8 cellular contexts compared by ENCODE assay signal in genomic region chr16:15090663-15091269, GRCh38. TPM values are rescaled to one million over a fixed set of nuclear protein-coding genes. Genes with fewer than 3 reads are reported as not detected.
DNase-seq lines count a peak whose midpoint lies in the region; ATAC-seq, FAIRE-seq and TF ChIP-seq lines count a peak whose summit lies in the region.
"Not testable (repeated sequence)": the region's sequence is repeated elsewhere in the genome, so short reads cannot be mapped to it uniquely, and the experiment has no call there.

No MANE protein-coding gene starts in this region.

- TF ChIP-seq POLR2A in GM12878 (IDR thresholded peaks at IDR 0.05; ENCODE audit: low read depth, low read length); HepG2 (IDR thresholded peaks at IDR 0.05; ENCODE audit: insufficient read depth in 1 of 2, low read depth in 2 of 2, low read length in 2 of 2): not testable (repeated sequence)

- TF ChIP-seq RAD21 in GM12878 (IDR thresholded peaks at IDR 0.05; ENCODE audit: insufficient read depth, low read depth, low read length): peak; percentile 12; the same call in 1 of the 2 replicates
- TF ChIP-seq RAD21 in HepG2 (CRISPR knock-in tag; IDR thresholded peaks at IDR 0.05): not testable (repeated sequence)

- in situ Hi-C loops in GM23248 (cut with MboI); HepG2 (cut with HindIII; ENCODE audit: extremely low pct_ligation_motif_present, low pct_unique_long_range_greater_than_20kb): not testable (repeated sequence)
- in situ Hi-C loops in GM12878 (cut with MboI): loop anchor here (25.0 kb wide), 1 partner anchor 453 kb away; the partner anchor contains the start of genes BFAR and PARN

- RAD21 ChIA-PET in GM12878 (lab: Charles Lee; ENCODE audit: unreplicated experiment): not testable (repeated sequence)

- not testable (repeated sequence) for H3K4me3 Mint-ChIP-seq in activated CD8-positive, alpha-beta T cell treated with anti-CD3 and anti-CD28 coated beads for 36 hours; endodermal cell
- peak overlapping the region; percentile 68 for H3K4me3 Mint-ChIP-seq in neural crest cell

- not testable (repeated sequence) for H4K20me1 ChIP-seq in GM23248 (ENCODE audit: insufficient read depth); PC-3 (ENCODE audit: low read length); GM12878 (ENCODE audit: control insufficient read depth, insufficient read depth); HepG2 (ENCODE audit: insufficient read depth, low read length)

- SMC1A ChIA-PET in GM12878 (lab: Charles Lee; ENCODE audit: uncharacterized antibody, unreplicated experiment): not testable (repeated sequence)

- H3K9me3 ChIP-seq in BE2C; GM23248 (ENCODE audit: low read depth); PC-3 (ENCODE audit: low read length); GM12878 (replicated peaks; ENCODE audit: control insufficient read depth, insufficient read depth, low read length); endodermal cell (ENCODE audit: control insufficient read depth, low read length); HepG2 (ENCODE audit: low read length): not testable (repeated sequence)

- TF ChIP-seq CTCF in BE2C (IDR thresholded peaks at IDR 0.05; ENCODE audit: low read depth, low read length): peak; percentile 29
- 0 out of 2 replicates have a peak, but pooled peaks have one; percentile 21 for TF ChIP-seq CTCF in PC-3 (conservative IDR thresholded peaks at IDR 0.05; ENCODE audit: low read depth, low read length)
- TF ChIP-seq CTCF in activated CD8-positive, alpha-beta T cell treated with anti-CD3 and anti-CD28 coated beads for 36 hours (IDR thresholded peaks at IDR 0.05); neural crest cell (conservative IDR thresholded peaks at IDR 0.05): not testable (repeated sequence)
- peak in 1 of 3 experiments; percentile 12; a peak in 1 of 6 replicates for TF ChIP-seq CTCF in GM12878 (IDR thresholded peaks at IDR 0.05 in 2 of 3, conservative IDR thresholded peaks at IDR 0.05 in 1 of 3; ENCODE audit: control insufficient read depth in 2 of 3, extremely low read depth in 1 of 3, insufficient read depth in 1 of 3, low read depth in 3 of 3, low read length in 3 of 3)
- TF ChIP-seq CTCF in endodermal cell (conservative IDR thresholded peaks at IDR 0.05): peak; percentile 41
- peak; percentile 51 for TF ChIP-seq CTCF in HepG2 (CRISPR knock-in tag; IDR thresholded peaks at IDR 0.05)

- not testable (repeated sequence) for H3K36me3 Mint-ChIP-seq in activated CD8-positive, alpha-beta T cell treated with anti-CD3 and anti-CD28 coated beads for 36 hours (ENCODE audit: low read depth); neural crest cell (ENCODE audit: low read depth)
- peaks cover 23% of the 10 kb centered on the region for H3K36me3 Mint-ChIP-seq in endodermal cell (ENCODE audit: low read depth)

- H2AFZ ChIP-seq in GM23248; PC-3 (ENCODE audit: low read length); GM12878 (ENCODE audit: control insufficient read depth, low read depth, low read length); HepG2 (ENCODE audit: low read length): not testable (repeated sequence)

- H3K79me2 ChIP-seq in GM23248 (ENCODE audit: insufficient read depth) (peaks cover 56% of the 10 kb centered on the region), PC-3 (ENCODE audit: low read length) (peaks cover 20% of the 10 kb centered on the region), GM12878 (ENCODE audit: control insufficient read depth, insufficient read depth, low read length) (peaks cover 19% of the 10 kb centered on the region), HepG2 (ENCODE audit: insufficient read depth, low read length) (peaks cover 22% of the 10 kb centered on the region)

- POLR2A ChIA-PET in PC-3 (lab: Charles Lee; ENCODE audit: unreplicated experiment); activated CD8-positive, alpha-beta T cell treated with anti-CD3 and anti-CD28 coated beads for 36 hours (lab: Charles Lee); GM12878 (lab: Charles Lee); HepG2 (lab: Yijun Ruan, JAX): not testable (repeated sequence)

- H3K27me3 ChIP-seq in BE2C; GM23248 (replicated peaks; ENCODE audit: insufficient read depth); PC-3 (ENCODE audit: low read length); GM12878 (replicated peaks in 1 of 2; ENCODE audit: control insufficient read depth in 2 of 2, insufficient read depth in 2 of 2, low read length in 1 of 2); endodermal cell (ENCODE audit: control insufficient read depth, insufficient read depth, low read length, poor library complexity, severe bottlenecking); HepG2 (ENCODE audit: control insufficient read depth in 1 of 2, insufficient read depth in 2 of 2, low read length in 2 of 2): not testable (repeated sequence)

- 60 to 70% methylated on average over 1 of the region's 1 CpG for WGBS in GM23248 (ENCODE audit: low coverage in 1 of 2, low lambda C conversion rate in 2 of 2, missing lambda C conversion rate in 2 of 2), 2 experiments
- 100% methylated on average over 1 of the region's 1 CpG for WGBS in GM12878 (ENCODE audit: insufficient coverage, insufficient replicate concordance, low lambda C conversion rate, missing lambda C conversion rate)
- WGBS in endodermal cell (ENCODE audit: insufficient coverage in 1 of 2, insufficient read length in 1 of 2), 2 experiments: 88 to 100% methylated on average over 1 of the region's 1 CpG
- 99% methylated on average over 1 of the region's 1 CpG for WGBS in HepG2 (ENCODE audit: low lambda C conversion rate)

- H3K9me2 ChIP-seq in GM23248 (ENCODE audit: insufficient read depth); PC-3 (replicated peaks; ENCODE audit: low read length): not testable (repeated sequence)

- peak overlapping the region; percentile 38 for H3K27ac Mint-ChIP-seq in activated CD8-positive, alpha-beta T cell treated with anti-CD3 and anti-CD28 coated beads for 36 hours
- H3K27ac Mint-ChIP-seq in endodermal cell; neural crest cell (ENCODE audit: unreplicated experiment): not testable (repeated sequence)

- not testable (repeated sequence) for FAIRE-seq in GM12878 (lab: Jason Lieb, UNC); HepG2 (lab: Jason Lieb, UNC)

- not testable (repeated sequence) for H3K4me1 ChIP-seq in BE2C; GM23248 (ENCODE audit: insufficient read depth); PC-3 (ENCODE audit: insufficient read depth, low read length); GM12878 (ENCODE audit: control insufficient read depth, insufficient read depth, low read length); endodermal cell (ENCODE audit: control insufficient read depth, insufficient read depth, low read length)
- H3K4me1 ChIP-seq in HepG2 (ENCODE audit: insufficient read depth, low read length): peaks cover 29% of the 10 kb centered on the region

- H3K4me2 ChIP-seq in GM23248 (ENCODE audit: unreplicated experiment); PC-3 (ENCODE audit: low read length); GM12878 (ENCODE audit: control insufficient read depth, insufficient read depth); HepG2 (ENCODE audit: low read depth, low read length): not testable (repeated sequence)

- not testable (repeated sequence) for DNase-seq in BE2C; PC-3; activated CD8-positive, alpha-beta T cell treated with anti-CD3 and anti-CD28 coated beads for 36 hours; GM12878 (ENCODE audit: low read depth, low spot score); endodermal cell; HepG2 (ENCODE audit: low spot score); neural crest cell (ENCODE audit: low read depth, low spot score)
- DNase-seq in GM23248: peak; percentile 4

- CTCF ChIA-PET in PC-3 (lab: Charles Lee); activated CD8-positive, alpha-beta T cell treated with anti-CD3 and anti-CD28 coated beads for 36 hours (lab: Charles Lee); GM12878 (lab: Yijun Ruan, JAX); HepG2 (lab: Yijun Ruan, JAX; ENCODE audit: low intra/inter-chr PET ratio, low total read pairs): not testable (repeated sequence)

- not testable (repeated sequence) for H3K4me3 ChIP-seq in BE2C (ENCODE audit: low read depth, low read length); GM23248; PC-3 (ENCODE audit: low read length); GM12878; endodermal cell (ENCODE audit: low read length); HepG2 (replicated peaks in 1 of 3; ENCODE audit: insufficient read depth in 1 of 3, low read depth in 2 of 3, low read length in 3 of 3)

- H3K27me3 Mint-ChIP-seq in activated CD8-positive, alpha-beta T cell treated with anti-CD3 and anti-CD28 coated beads for 36 hours; endodermal cell (ENCODE audit: insufficient read depth); neural crest cell (ENCODE audit: low read depth): not testable (repeated sequence)

- not testable (repeated sequence) for TF ChIP-seq EP300 in GM12878 (IDR thresholded peaks at IDR 0.05; ENCODE audit: borderline replicate concordance in 1 of 2, control insufficient read depth in 1 of 2, low read depth in 2 of 2, low read length in 2 of 2); HepG2 (IDR thresholded peaks at IDR 0.05; ENCODE audit: low read depth in 2 of 2, low read length in 2 of 2); HepG2 (CRISPR knock-in tag; IDR thresholded peaks at IDR 0.05; ENCODE audit: borderline replicate concordance)

- not testable (repeated sequence) for H3K36me3 ChIP-seq in BE2C; PC-3 (ENCODE audit: low read depth, low read length); GM12878 (ENCODE audit: control insufficient read depth in 2 of 2, insufficient read depth in 2 of 2, low read length in 1 of 2)
- H3K36me3 ChIP-seq in GM23248 (ENCODE audit: low read depth) (peaks cover 18% of the 10 kb centered on the region), endodermal cell (ENCODE audit: control insufficient read depth, insufficient read depth, low read length) (peaks cover 12% of the 10 kb centered on the region), HepG2 (replicated peaks in 1 of 2; ENCODE audit: control insufficient read depth in 1 of 2, insufficient read depth in 2 of 2, low read length in 2 of 2) (peaks cover 12 to 44% of the 10 kb centered on the region in 2 experiments)

- H3K27ac ChIP-seq in GM23248; PC-3 (ENCODE audit: low read length); GM12878 (ENCODE audit: control insufficient read depth, insufficient read depth); endodermal cell (ENCODE audit: low read depth, low read length); HepG2 (ENCODE audit: extremely low read length, insufficient read depth, low read length): not testable (repeated sequence)

- intact Hi-C loops in PC-3 (cut with micrococcal nuclease); activated CD8-positive, alpha-beta T cell treated with anti-CD3 and anti-CD28 coated beads for 36 hours (cut with micrococcal nuclease); GM12878 (cut with micrococcal nuclease; ENCODE audit: unreplicated experiment); HepG2 (cut with micrococcal nuclease; ENCODE audit: unreplicated experiment): not testable (repeated sequence)

- BruUV-seq in PC-3 (replicated peaks; lab: Mats Ljungman, UMichigan); GM12878 (replicated peaks; lab: Mats Ljungman, UMichigan); HepG2 (replicated peaks; lab: Mats Ljungman, UMichigan): not testable (repeated sequence)

- H3K9ac ChIP-seq in GM23248; PC-3 (ENCODE audit: low read length); GM12878 (ENCODE audit: control insufficient read depth, insufficient read depth, low read length); endodermal cell (ENCODE audit: extremely low read depth, low read length, poor library complexity, severe bottlenecking); HepG2 (ENCODE audit: insufficient read depth, low read depth, low read length): not testable (repeated sequence)

- H3F3A ChIP-seq in GM23248 (ENCODE audit: insufficient read depth); PC-3 (ENCODE audit: low read length, unreplicated experiment): not testable (repeated sequence)

- peaks cover 23% of the 10 kb centered on the region for H3K4me1 Mint-ChIP-seq in activated CD8-positive, alpha-beta T cell treated with anti-CD3 and anti-CD28 coated beads for 36 hours (ENCODE audit: low read depth)
- not testable (repeated sequence) for H3K4me1 Mint-ChIP-seq in endodermal cell
- peaks cover 20% of the 10 kb centered on the region for H3K4me1 Mint-ChIP-seq in neural crest cell

- H3K9me3 Mint-ChIP-seq in activated CD8-positive, alpha-beta T cell treated with anti-CD3 and anti-CD28 coated beads for 36 hours; endodermal cell; neural crest cell: not testable (repeated sequence)

- not testable (repeated sequence) for ATAC-seq in PC-3, HepG2
- peak; percentile 13 for ATAC-seq in activated CD8-positive, alpha-beta T cell treated with anti-CD3 and anti-CD28 coated beads for 36 hours
- ATAC-seq in GM12878: peak; percentile 28

RNA-seq across cellular contexts. Expression of gene RRN3, which starts 3.3 kb away (rescaled TPM):
- 118 TPM for polyA plus RNA-seq in BE2C (2012; ENCODE audit: insufficient read depth, insufficient read length, low read depth)
- 36.2 and 40.3 TPM in 2 replicates for total RNA-seq in GM23248 (2014; rRNA removed; shearing (Covaris generic))
- polyA plus RNA-seq in GM23248 (2016; fragmentation: Nextera tagmentation; extraction: Ambion mirVana) (24.8 and 24.9 TPM in 2 replicates), GM12878 (2011; rRNA removed) (55.5 and 78.5 TPM in 2 replicates), GM12878 (2014; fragmentation: Illumina TruSeq; extraction: Trizol) (34.5 and 39.9 TPM in 2 replicates), GM12878 (2014; fragmentation: Nextera tagmentation; extraction: Ambion mirVana) (10 to 100 TPM; 21.9 to 24.3 TPM), GM12878 (2014; rRNA removed) (28.0 and 30.9 TPM in 2 replicates), GM12878 (2016; fragmentation: Nextera tagmentation; extraction: Ambion mirVana) (10 to 100 TPM; 39.2 to 41.3 TPM), HepG2 (2011; rRNA removed) (43.5 and 45.8 TPM in 2 replicates)
- total RNA-seq in PC-3 (2014; rRNA removed) (29.9 and 35.3 TPM in 2 replicates), GM12878 (2014; rRNA removed) (31.9 and 39.0 TPM in 2 replicates), GM12878 (2014; rRNA removed; fragmentation: Illumina TruSeq; extraction: Trizol) (36.8 and 37.1 TPM in 2 replicates), GM12878 (2021) (27.5 and 29.4 TPM in 2 replicates), endodermal cell (10 to 100 TPM; 28.6 to 30.6 TPM), HepG2 (2016; rRNA removed; fragmentation: Illumina TruSeq; extraction: Trizol) (67.0 and 101 TPM in 2 replicates), neural crest cell (30.7 and 31.8 TPM in 2 replicates)
- total RNA-seq in activated CD8-positive, alpha-beta T cell treated with anti-CD3 and anti-CD28 coated beads for 36 hours: 10 to 100 TPM; 30.3 to 33.0 TPM
- 51.7 and 57.2 TPM in 2 replicates for total RNA-seq in GM12878 (2013; cell fraction: nucleolus; rRNA removed)
- polyA plus RNA-seq in GM12878 (2011; ENCODE audit: low read depth): 20.0 TPM
- polyA plus RNA-seq in GM12878 (2011; cell fraction: cytosol; rRNA removed): 24.6 and 27.4 TPM in 2 replicates
- 22.2 and 27.3 TPM in 2 replicates for polyA plus RNA-seq in GM12878 (2011; cell fraction: nucleus; rRNA removed)
- polyA plus RNA-seq in GM12878 (2012): 19.2 and 21.0 TPM in 2 replicates
- 45.0 and 63.0 TPM in 2 replicates for polyA minus RNA-seq in GM12878 (2011; rRNA and poly(A)+ RNA removed)
- 13.9 and 20.7 TPM in 2 replicates for polyA minus RNA-seq in GM12878 (2011; cell fraction: cytosol; rRNA and poly(A)+ RNA removed)
- polyA minus RNA-seq in GM12878 (2011; cell fraction: nucleus; rRNA and poly(A)+ RNA removed): 8.1 and 10.9 TPM in 2 replicates
- 27.4 TPM for polyA plus RNA-seq in endodermal cell (2013, experiment 1 of 2)
- 25.0 TPM for polyA plus RNA-seq in endodermal cell (2013, experiment 2 of 2)
- total RNA-seq in HepG2 (2016; cell fraction: cytosol; rRNA removed; fragmentation: Illumina TruSeq; extraction: Trizol; ENCODE audit: low read depth): 4.5 and 7.2 TPM in 2 replicates
- total RNA-seq in HepG2 (2016; cell fraction: insoluble cytoplasmic fraction; rRNA removed; fragmentation: Illumina TruSeq; extraction: Trizol): 66.8 and 102 TPM in 2 replicates
- total RNA-seq in HepG2 (2016; cell fraction: membrane; rRNA removed; fragmentation: Illumina TruSeq; extraction: Trizol): 13.9 and 15.7 TPM in 2 replicates
- total RNA-seq in HepG2 (2016; cell fraction: nucleus; rRNA removed; fragmentation: Illumina TruSeq; extraction: Trizol): 48.4 and 52.4 TPM in 2 replicates
- polyA plus RNA-seq in HepG2 (2011; cell fraction: cytosol; rRNA removed): 20.4 and 34.2 TPM in 2 replicates
- polyA plus RNA-seq in HepG2 (2011; cell fraction: nucleus; rRNA removed): 25.0 and 25.7 TPM in 2 replicates
- polyA plus RNA-seq in HepG2 (2012): 38.3 and 41.0 TPM in 2 replicates
- polyA plus RNA-seq in HepG2 (2016; cell fraction: cytosol; fragmentation: Illumina TruSeq; extraction: Trizol; ENCODE audit: low read depth): 1.9 and 2.1 TPM in 2 replicates
- polyA plus RNA-seq in HepG2 (2016; cell fraction: insoluble cytoplasmic fraction; fragmentation: Illumina TruSeq; extraction: Trizol; ENCODE audit: low read depth): 73.5 and 79.0 TPM in 2 replicates
- polyA plus RNA-seq in HepG2 (2016; cell fraction: membrane; fragmentation: Illumina TruSeq; extraction: Trizol; ENCODE audit: low read depth): 5.8 and 6.6 TPM in 2 replicates
- polyA plus RNA-seq in HepG2 (2016; cell fraction: nucleus; fragmentation: Illumina TruSeq; extraction: Trizol; ENCODE audit: insufficient read depth, low read depth): 64.5 and 64.7 TPM in 2 replicates
- polyA minus RNA-seq in HepG2 (2011; rRNA and poly(A)+ RNA removed; ENCODE audit: low replicate concordance): 42.6 and 47.9 TPM in 2 replicates
- polyA minus RNA-seq in HepG2 (2011; cell fraction: cytosol; rRNA and poly(A)+ RNA removed): 36.9 and 45.0 TPM in 2 replicates
- 42.0 and 45.3 TPM in 2 replicates for polyA minus RNA-seq in HepG2 (2011; cell fraction: nucleus; rRNA and poly(A)+ RNA removed)

RNA-seq across cellular contexts. Expression of gene NTAN1, which starts 34.9 kb away (rescaled TPM):
- 6.4 TPM for polyA plus RNA-seq in BE2C (2012; ENCODE audit: insufficient read depth, insufficient read length, low read depth)
- total RNA-seq in GM23248 (2014; rRNA removed; shearing (Covaris generic)): 61.2 and 71.3 TPM in 2 replicates
- polyA plus RNA-seq in GM23248 (2016; fragmentation: Nextera tagmentation; extraction: Ambion mirVana) (108 and 112 TPM in 2 replicates), GM12878 (2011; rRNA removed) (86.8 and 115 TPM in 2 replicates), GM12878 (2014; fragmentation: Illumina TruSeq; extraction: Trizol) (51.5 and 69.9 TPM in 2 replicates), GM12878 (2014; fragmentation: Nextera tagmentation; extraction: Ambion mirVana) (10 to 100 TPM; 12.7 to 17.7 TPM), GM12878 (2014; rRNA removed) (43.7 and 50.0 TPM in 2 replicates), GM12878 (2016; fragmentation: Nextera tagmentation; extraction: Ambion mirVana) (10 to 100 TPM; 50.6 to 55.8 TPM), HepG2 (2011; rRNA removed) (103 and 135 TPM in 2 replicates)
- total RNA-seq in PC-3 (2014; rRNA removed) (23.8 and 32.0 TPM in 2 replicates), GM12878 (2014; rRNA removed) (29.8 and 35.4 TPM in 2 replicates), GM12878 (2014; rRNA removed; fragmentation: Illumina TruSeq; extraction: Trizol) (39.2 and 42.5 TPM in 2 replicates), GM12878 (2021) (28.6 and 30.3 TPM in 2 replicates), endodermal cell (10 to 100 TPM; 47.2 to 57.3 TPM), HepG2 (2016; rRNA removed; fragmentation: Illumina TruSeq; extraction: Trizol) (41.8 and 58.3 TPM in 2 replicates), neural crest cell (32.0 and 34.4 TPM in 2 replicates)
- 10 to 100 TPM; 34.9 to 37.7 TPM for total RNA-seq in activated CD8-positive, alpha-beta T cell treated with anti-CD3 and anti-CD28 coated beads for 36 hours
- 15.5 and 19.0 TPM in 2 replicates for total RNA-seq in GM12878 (2013; cell fraction: nucleolus; rRNA removed)
- polyA plus RNA-seq in GM12878 (2011; ENCODE audit: low read depth): 37.7 TPM
- 56.8 and 58.3 TPM in 2 replicates for polyA plus RNA-seq in GM12878 (2011; cell fraction: cytosol; rRNA removed)
- polyA plus RNA-seq in GM12878 (2011; cell fraction: nucleus; rRNA removed): 32.9 and 46.7 TPM in 2 replicates
- 32.4 and 43.3 TPM in 2 replicates for polyA plus RNA-seq in GM12878 (2012)
- polyA minus RNA-seq in GM12878 (2011; rRNA and poly(A)+ RNA removed): 57.1 and 65.8 TPM in 2 replicates
- polyA minus RNA-seq in GM12878 (2011; cell fraction: cytosol; rRNA and poly(A)+ RNA removed): 18.3 and 32.1 TPM in 2 replicates
- polyA minus RNA-seq in GM12878 (2011; cell fraction: nucleus; rRNA and poly(A)+ RNA removed): 10.5 and 22.0 TPM in 2 replicates
- polyA plus RNA-seq in endodermal cell (2013, experiment 1 of 2): 55.9 TPM
- polyA plus RNA-seq in endodermal cell (2013, experiment 2 of 2): 51.5 TPM
- 386 and 399 TPM in 2 replicates for total RNA-seq in HepG2 (2016; cell fraction: cytosol; rRNA removed; fragmentation: Illumina TruSeq; extraction: Trizol; ENCODE audit: low read depth)
- total RNA-seq in HepG2 (2016; cell fraction: insoluble cytoplasmic fraction; rRNA removed; fragmentation: Illumina TruSeq; extraction: Trizol): 38.1 and 61.2 TPM in 2 replicates
- 288 and 302 TPM in 2 replicates for total RNA-seq in HepG2 (2016; cell fraction: membrane; rRNA removed; fragmentation: Illumina TruSeq; extraction: Trizol)
- total RNA-seq in HepG2 (2016; cell fraction: nucleus; rRNA removed; fragmentation: Illumina TruSeq; extraction: Trizol): 23.6 and 28.1 TPM in 2 replicates
- polyA plus RNA-seq in HepG2 (2011; cell fraction: cytosol; rRNA removed): 76.3 and 86.4 TPM in 2 replicates
- 51.6 and 57.1 TPM in 2 replicates for polyA plus RNA-seq in HepG2 (2011; cell fraction: nucleus; rRNA removed)
- 58.2 and 65.1 TPM in 2 replicates for polyA plus RNA-seq in HepG2 (2012)
- 580 and 583 TPM in 2 replicates for polyA plus RNA-seq in HepG2 (2016; cell fraction: cytosol; fragmentation: Illumina TruSeq; extraction: Trizol; ENCODE audit: low read depth)
- polyA plus RNA-seq in HepG2 (2016; cell fraction: insoluble cytoplasmic fraction; fragmentation: Illumina TruSeq; extraction: Trizol; ENCODE audit: low read depth): 56.0 and 59.7 TPM in 2 replicates
- 344 and 370 TPM in 2 replicates for polyA plus RNA-seq in HepG2 (2016; cell fraction: membrane; fragmentation: Illumina TruSeq; extraction: Trizol; ENCODE audit: low read depth)
- 59.0 and 59.9 TPM in 2 replicates for polyA plus RNA-seq in HepG2 (2016; cell fraction: nucleus; fragmentation: Illumina TruSeq; extraction: Trizol; ENCODE audit: insufficient read depth, low read depth)
- polyA minus RNA-seq in HepG2 (2011; rRNA and poly(A)+ RNA removed; ENCODE audit: low replicate concordance): 45.2 and 119 TPM in 2 replicates
- polyA minus RNA-seq in HepG2 (2011; cell fraction: cytosol; rRNA and poly(A)+ RNA removed): 55.7 and 63.7 TPM in 2 replicates
- polyA minus RNA-seq in HepG2 (2011; cell fraction: nucleus; rRNA and poly(A)+ RNA removed): 36.7 and 38.4 TPM in 2 replicates
